8 cellular contexts compared by ENCODE assay signal in the genomic region with DNA sequence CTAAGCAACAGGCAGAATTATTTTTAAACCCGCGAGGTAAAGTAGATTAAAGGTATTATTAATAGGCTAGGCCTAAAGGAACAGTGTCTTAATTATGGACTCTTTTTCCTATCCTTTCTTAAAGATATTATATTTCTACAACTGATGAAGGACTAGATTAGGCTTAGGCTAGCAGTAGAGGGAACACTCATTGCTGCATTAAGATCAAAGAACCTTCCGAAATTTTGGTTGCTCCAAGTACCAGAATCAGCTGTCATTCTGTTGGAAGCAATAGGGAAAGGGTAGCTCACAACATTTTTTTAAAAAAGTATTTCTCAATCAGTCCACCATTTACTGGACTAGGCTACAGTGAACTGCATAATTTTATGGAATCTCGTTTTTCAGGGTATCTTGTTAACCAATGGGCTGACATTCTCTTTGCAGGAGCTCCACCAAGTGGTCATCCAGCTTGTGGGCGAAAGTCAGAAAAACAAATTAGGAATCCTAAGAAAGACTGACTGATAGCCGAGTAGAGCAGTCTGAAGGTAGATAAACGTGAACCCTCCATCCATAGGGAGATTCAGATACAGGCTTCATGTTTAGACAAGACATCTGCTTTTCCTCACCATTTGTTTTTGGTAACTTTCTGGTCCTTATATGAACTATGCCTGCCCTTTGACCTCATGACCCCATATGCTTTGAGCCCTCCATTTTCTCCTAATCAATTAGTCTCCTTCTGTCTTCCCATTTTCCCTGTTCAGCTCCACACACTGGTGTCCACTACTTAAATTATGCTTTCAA.
DNase-seq lines count a peak whose midpoint lies in the region; ATAC-seq and TF ChIP-seq lines count a peak whose summit lies in the region.

No MANE protein-coding gene starts in this region.

- TF ChIP-seq CTCF in GM13977 (IDR thresholded peaks at IDR 0.05; ENCODE audit: extremely low read depth, insufficient read depth, missing control alignments) (peak; percentile 81), fibroblast of villous mesenchyme (IDR thresholded peaks at IDR 0.05; ENCODE audit: insufficient read depth, low read depth, low read length) (peak; percentile 80), neural crest cell (conservative IDR thresholded peaks at IDR 0.05) (peak; percentile 82)
- peak; percentile 36 for TF ChIP-seq CTCF in activated CD8-positive, alpha-beta T cell treated with anti-CD3 and anti-CD28 coated beads for 36 hours (IDR thresholded peaks at IDR 0.05)

- peak; percentile 30 for ATAC-seq in HG02938 (IDR thresholded peaks at IDR 0.05; ENCODE audit: unreplicated experiment)
- peak; percentile 41 for ATAC-seq in activated CD8-positive, alpha-beta T cell treated with anti-CD3 and anti-CD28 coated beads for 36 hours

- H3K4me3 Mint-ChIP-seq in activated CD8-positive, alpha-beta T cell treated with anti-CD3 and anti-CD28 coated beads for 36 hours: peak overlapping the region; percentile 74
- no peak overlapping the region for H3K4me3 Mint-ChIP-seq in neural crest cell

- POLR2A ChIA-PET in activated CD8-positive, alpha-beta T cell treated with anti-CD3 and anti-CD28 coated beads for 36 hours (lab: Charles Lee): interaction anchor here (1.0 kb wide), 2 partner anchors 92 to 125 kb away, joined by 3 to 4 read pairs; no protein-coding TSS in a partner anchor

- DNase-seq in AG20443 (ENCODE audit: low spot score) (peak; percentile 81), GM13977 (ENCODE audit: low spot score) (peak; percentile 29), NCI-H2196 treated with DMSO at 0.1 percent for 48 hours (lab: John Stamatoyannopoulos, UW; ENCODE audit: unreplicated experiment) (peak; percentile 53), fibroblast of villous mesenchyme (ENCODE audit: low read depth) (peak; percentile 90), neural crest cell (ENCODE audit: low read depth, low spot score) (peak; percentile 47), NCI-H526 treated with DMSO at 0.1 percent for 48 hours (lab: John Stamatoyannopoulos, UW) (no peak)
- DNase-seq in activated CD8-positive, alpha-beta T cell treated with anti-CD3 and anti-CD28 coated beads for 36 hours: peak; percentile 54

- CTCF ChIA-PET in activated CD8-positive, alpha-beta T cell treated with anti-CD3 and anti-CD28 coated beads for 36 hours (lab: Charles Lee): interaction anchor here (0.9 to 3.0 kb wide), 12 partner anchors 21 to 167 kb away, joined by 3 to 12 read pairs (median 3); partner anchors contain the start of gene CHD1

- H3K27me3 Mint-ChIP-seq in activated CD8-positive, alpha-beta T cell treated with anti-CD3 and anti-CD28 coated beads for 36 hours: no peaks in the 10 kb centered on the region
- H3K27me3 Mint-ChIP-seq in neural crest cell (ENCODE audit: low read depth): no peaks in the 10 kb centered on the region

- peaks cover 59% of the 10 kb centered on the region for H3K4me1 Mint-ChIP-seq in activated CD8-positive, alpha-beta T cell treated with anti-CD3 and anti-CD28 coated beads for 36 hours (ENCODE audit: low read depth)
- peaks cover 8% of the 10 kb centered on the region for H3K4me1 Mint-ChIP-seq in neural crest cell

- in situ Hi-C loops in GM13977 (cut with MboI; ENCODE audit: low pct_unique_long_range_greater_than_20kb, low sequenced_read_pairs, unreplicated experiment): loop anchor here (5.0 to 25.0 kb wide), 2 partner anchors 120 to 1820 kb away; no protein-coding TSS in a partner anchor

- H3K27ac Mint-ChIP-seq in activated CD8-positive, alpha-beta T cell treated with anti-CD3 and anti-CD28 coated beads for 36 hours: peak overlapping the region; percentile 91
- H3K27ac Mint-ChIP-seq in neural crest cell (ENCODE audit: unreplicated experiment): no peak overlapping the region

- H3K36me3 Mint-ChIP-seq in activated CD8-positive, alpha-beta T cell treated with anti-CD3 and anti-CD28 coated beads for 36 hours (ENCODE audit: low read depth): peaks cover 3% of the 10 kb centered on the region
- H3K36me3 Mint-ChIP-seq in neural crest cell (ENCODE audit: low read depth): no peaks in the 10 kb centered on the region

- H3K4me3 ChIP-seq in fibroblast of villous mesenchyme (ENCODE audit: low read depth, low read length): peak overlapping the region; percentile 36

- peaks cover 3% of the 10 kb centered on the region for H3K9me3 Mint-ChIP-seq in activated CD8-positive, alpha-beta T cell treated with anti-CD3 and anti-CD28 coated beads for 36 hours
- H3K9me3 Mint-ChIP-seq in neural crest cell: no peaks in the 10 kb centered on the region

- intact Hi-C loops in activated CD8-positive, alpha-beta T cell treated with anti-CD3 and anti-CD28 coated beads for 36 hours (cut with micrococcal nuclease): loop anchor here (1.0 kb wide), 1 partner anchor 126 kb away; no protein-coding TSS in a partner anchor
